In genomic region chr12:112219195-112219594, GRCh38 we compare ENCODE assay signal across 1 cellular context.
TF ChIP-seq lines count a peak whose summit lies in the region.

No MANE protein-coding gene starts in this region.

TF ChIP-seq in SK-N-SH treated with all-trans-retinoic acid at 6 μM for 48 hours, 23 proteins besides CTCF, POLR2A, EP300 and RAD21 (continued from another document):
- TF ChIP-seq CREB5 (CRISPR knock-in tag; IDR thresholded peaks at IDR 0.05; ENCODE audit: low read depth) (no peak), GLIS3 (CRISPR knock-in tag; IDR thresholded peaks at IDR 0.05) (no peak), PATZ1 (CRISPR knock-in tag; IDR thresholded peaks at IDR 0.05; ENCODE audit: borderline replicate concordance) (no peak), ESRRG (CRISPR knock-in tag; IDR thresholded peaks at IDR 0.05) (no peak), ZFP3 (CRISPR knock-in tag; IDR thresholded peaks at IDR 0.05) (no peak), ARNTL (CRISPR knock-in tag; IDR thresholded peaks at IDR 0.05; ENCODE audit: borderline replicate concordance, low read depth) (no peak), ZNF70 (CRISPR knock-in tag; IDR thresholded peaks at IDR 0.05) (no peak), ZNF8 (CRISPR knock-in tag; IDR thresholded peaks at IDR 0.05) (no peak), TCF4 (CRISPR knock-in tag; IDR thresholded peaks at IDR 0.05; ENCODE audit: borderline replicate concordance) (no peak), RARB (CRISPR knock-in tag; IDR thresholded peaks at IDR 0.05) (no peak)
- TF ChIP-seq, protein P1, sequence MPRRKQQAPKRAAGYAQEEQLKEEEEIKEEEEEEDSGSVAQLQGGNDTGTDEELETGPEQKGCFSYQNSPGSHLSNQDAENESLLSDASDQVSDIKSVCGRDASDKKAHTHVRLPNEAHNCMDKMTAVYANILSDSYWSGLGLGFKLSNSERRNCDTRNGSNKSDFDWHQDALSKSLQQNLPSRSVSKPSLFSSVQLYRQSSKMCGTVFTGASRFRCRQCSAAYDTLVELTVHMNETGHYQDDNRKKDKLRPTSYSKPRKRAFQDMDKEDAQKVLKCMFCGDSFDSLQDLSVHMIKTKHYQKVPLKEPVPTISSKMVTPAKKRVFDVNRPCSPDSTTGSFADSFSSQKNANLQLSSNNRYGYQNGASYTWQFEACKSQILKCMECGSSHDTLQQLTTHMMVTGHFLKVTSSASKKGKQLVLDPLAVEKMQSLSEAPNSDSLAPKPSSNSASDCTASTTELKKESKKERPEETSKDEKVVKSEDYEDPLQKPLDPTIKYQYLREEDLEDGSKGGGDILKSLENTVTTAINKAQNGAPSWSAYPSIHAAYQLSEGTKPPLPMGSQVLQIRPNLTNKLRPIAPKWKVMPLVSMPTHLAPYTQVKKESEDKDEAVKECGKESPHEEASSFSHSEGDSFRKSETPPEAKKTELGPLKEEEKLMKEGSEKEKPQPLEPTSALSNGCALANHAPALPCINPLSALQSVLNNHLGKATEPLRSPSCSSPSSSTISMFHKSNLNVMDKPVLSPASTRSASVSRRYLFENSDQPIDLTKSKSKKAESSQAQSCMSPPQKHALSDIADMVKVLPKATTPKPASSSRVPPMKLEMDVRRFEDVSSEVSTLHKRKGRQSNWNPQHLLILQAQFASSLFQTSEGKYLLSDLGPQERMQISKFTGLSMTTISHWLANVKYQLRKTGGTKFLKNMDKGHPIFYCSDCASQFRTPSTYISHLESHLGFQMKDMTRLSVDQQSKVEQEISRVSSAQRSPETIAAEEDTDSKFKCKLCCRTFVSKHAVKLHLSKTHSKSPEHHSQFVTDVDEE (CRISPR knock-in tag; IDR thresholded peaks at IDR 0.05): no peak
